1 cellular context compared by ENCODE assay signal in genomic region chr12:65840793-65841670, GRCh38.
TF ChIP-seq lines count a peak whose summit lies in the region.

No MANE protein-coding gene starts in this region.

TF ChIP-seq in GM12878, 131 proteins besides CTCF, POLR2A, EP300 and RAD21 (continued from another document):
- no peak for TF ChIP-seq ZBTB4 (CRISPR knock-in tag; IDR thresholded peaks at IDR 0.05)
TF ChIP-seq in GM12878: peak in this region for 0.
